Comparison of ENCODE assay signal across 13 cellular contexts in the genomic region with DNA sequence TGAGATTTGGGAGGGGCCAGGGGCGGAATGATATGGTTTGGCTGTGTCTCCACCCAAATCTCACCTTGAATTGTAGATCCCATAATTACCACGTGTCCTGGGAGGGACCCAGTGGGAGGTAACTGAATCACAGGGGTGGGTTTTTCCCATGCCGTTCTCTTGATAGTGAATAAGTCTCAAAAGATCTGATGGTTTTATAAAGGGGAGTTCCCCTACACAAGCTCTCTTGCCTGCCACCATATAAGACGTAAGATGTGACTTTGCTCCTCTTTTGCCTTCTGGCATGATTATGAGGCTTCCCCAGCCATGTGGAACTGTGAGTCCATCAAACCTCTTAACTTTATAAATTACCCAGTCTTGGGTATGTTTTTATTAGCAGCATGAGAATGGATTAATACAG. TPM values are rescaled to one million over a fixed set of nuclear protein-coding genes. Genes with fewer than 3 reads are reported as not detected.
DNase-seq lines count a peak whose midpoint lies in the region; ATAC-seq and TF ChIP-seq lines count a peak whose summit lies in the region.
"Not testable (repeated sequence)": the region's sequence is repeated elsewhere in the genome, so short reads cannot be mapped to it uniquely, and the experiment has no call there.
"Had no signal": no experiment of that assay in that cellular context is flagged by ENCODE, and none has a peak within 500 bp of the region (broad histone marks: within the 10 kb centered on the region; RNA-seq: fewer than 3 reads in every experiment).

No MANE protein-coding gene starts in this region.

- DNase-seq in CD8-positive, alpha-beta T cell; activated T-helper 1 cell treated with anti-CD3 and anti-CD28 coated beads, Interleukin-12 subunit alpha, Interleukin-12 subunit beta, Interleukin-2, Interleukin-4 antibody, amounts not matched to agents 30 ng/mL and 10 ng/mL and 1 ng/mL, durations not matched to agents 14 hours and 24 hours and 36 hours (ENCODE audit: low spot score); activated naive CD8-positive, alpha-beta T cell treated with anti-CD3 and anti-CD28 coated beads, Interleukin-2, amount 10 ng/mL, durations not matched to agents 7 days and 5 days; naive thymus-derived CD8-positive, alpha-beta T cell: not testable (repeated sequence)
- peak; percentile 29 for DNase-seq in activated CD4-positive, alpha-beta T cell treated with anti-CD3 and anti-CD28 coated beads for 36 hours
- DNase-seq in activated CD8-positive, alpha-beta T cell treated with anti-CD3 and anti-CD28 coated beads for 36 hours: peak; percentile 12
- peak; percentile 28 for DNase-seq in stimulated activated CD4-positive, alpha-beta T cell treated with anti-CD3 and anti-CD28 coated beads, Interleukin-1b, Interleukin-23, amount 100 ng/mL, for 48 hours

- peak overlapping the region; percentile 92 for H3K4me3 Mint-ChIP-seq in CD8-positive, alpha-beta T cell
- not testable (repeated sequence) for H3K4me3 Mint-ChIP-seq in activated CD4-positive, alpha-beta T cell treated with anti-CD3 and anti-CD28 coated beads for 36 hours; activated CD8-positive, alpha-beta T cell treated with anti-CD3 and anti-CD28 coated beads for 36 hours
- H3K4me3 Mint-ChIP-seq in activated T-helper 1 cell treated with anti-CD3 and anti-CD28 coated beads, Interleukin-12 subunit alpha, Interleukin-12 subunit beta, Interleukin-2, Interleukin-4 antibody, amounts not matched to agents 30 ng/mL and 10 ng/mL and 1 ng/mL, durations not matched to agents 14 hours and 24 hours and 36 hours: peak overlapping the region; percentile 45
- H3K4me3 Mint-ChIP-seq in activated naive CD8-positive, alpha-beta T cell treated with anti-CD3 and anti-CD28 coated beads, Interleukin-2, amount 10 ng/mL, durations not matched to agents 7 days and 5 days: peak overlapping the region; percentile 10
- peak overlapping the region in 6 of 10 donors; percentile 6 to 92 (median 86) for H3K4me3 Mint-ChIP-seq in naive thymus-derived CD8-positive, alpha-beta T cell

- not testable (repeated sequence) for H3K27me3 Mint-ChIP-seq in CD8-positive, alpha-beta T cell (ENCODE audit: low read depth); activated CD4-positive, alpha-beta T cell treated with anti-CD3 and anti-CD28 coated beads for 36 hours; activated CD8-positive, alpha-beta T cell treated with anti-CD3 and anti-CD28 coated beads for 36 hours; activated T-helper 1 cell treated with anti-CD3 and anti-CD28 coated beads, Interleukin-12 subunit alpha, Interleukin-12 subunit beta, Interleukin-2, Interleukin-4 antibody, amounts not matched to agents 30 ng/mL and 10 ng/mL and 1 ng/mL, durations not matched to agents 14 hours and 24 hours and 36 hours (ENCODE audit: insufficient read depth); activated naive CD8-positive, alpha-beta T cell treated with anti-CD3 and anti-CD28 coated beads, Interleukin-2, amount 10 ng/mL, durations not matched to agents 7 days and 5 days
- peaks cover under 1 to 14% (median 4%) of the 10 kb centered on the region in 5 donors for H3K27me3 Mint-ChIP-seq in naive thymus-derived CD8-positive, alpha-beta T cell

- POLR2A ChIA-PET in CD8-positive, alpha-beta T cell (lab: Charles Lee); activated CD8-positive, alpha-beta T cell treated with anti-CD3 and anti-CD28 coated beads for 36 hours (lab: Charles Lee); activated naive CD8-positive, alpha-beta T cell treated with anti-CD3 and anti-CD28 coated beads, Interleukin-2, amount 10 ng/mL, durations not matched to agents 7 days and 5 days (lab: Charles Lee); naive thymus-derived CD8-positive, alpha-beta T cell (lab: Charles Lee): not testable (repeated sequence)
- POLR2A ChIA-PET in activated CD4-positive, alpha-beta T cell treated with anti-CD3 and anti-CD28 coated beads for 36 hours (lab: Charles Lee): interaction anchor here (0.6 kb wide), 1 partner anchor 421 kb away, joined by 4 read pairs; no protein-coding TSS in a partner anchor

- intact Hi-C loops in CD8-positive, alpha-beta T cell (cut with DNase I, micrococcal nuclease): loop anchor here (2.0 to 5.0 kb wide), 2 partner anchors 161 to 1798 kb away; a partner anchor contains a TSS
- intact Hi-C loops in activated CD4-positive, alpha-beta T cell treated with anti-CD3 and anti-CD28 coated beads for 36 hours (cut with DNase I, micrococcal nuclease): loop anchor here in 1 of 2 experiments (2.0 kb wide), 1 partner anchor 183 kb away; no protein-coding TSS in a partner anchor
- intact Hi-C loops in activated CD8-positive, alpha-beta T cell treated with anti-CD3 and anti-CD28 coated beads for 36 hours (cut with micrococcal nuclease): not testable (repeated sequence)
- intact Hi-C loops in activated T-helper 1 cell treated with anti-CD3 and anti-CD28 coated beads, Interleukin-12 subunit alpha, Interleukin-12 subunit beta, Interleukin-2, Interleukin-4 antibody, amounts not matched to agents 30 ng/mL and 10 ng/mL and 1 ng/mL, durations not matched to agents 14 hours and 24 hours and 36 hours (cut with micrococcal nuclease): loop anchor here (2.0 kb wide), 2 partner anchors 73 to 161 kb away; a partner anchor contains a TSS

- not testable (repeated sequence) for ATAC-seq in CD8-positive, alpha-beta T cell; activated CD8-positive, alpha-beta T cell treated with anti-CD3 and anti-CD28 coated beads for 36 hours; activated naive CD8-positive, alpha-beta T cell treated with anti-CD3 and anti-CD28 coated beads, Interleukin-2, amount 10 ng/mL, durations not matched to agents 7 days and 5 days (ENCODE audit: low read depth); naive thymus-derived CD8-positive, alpha-beta T cell
- peak; percentile 18 for ATAC-seq in activated CD4-positive, alpha-beta T cell treated with anti-CD3 and anti-CD28 coated beads for 36 hours

- not testable (repeated sequence) for H3K9me3 ChIP-seq in CD8-positive, alpha-beta T cell (ENCODE audit: low read length)

- H3K27ac Mint-ChIP-seq in CD8-positive, alpha-beta T cell; activated CD8-positive, alpha-beta T cell treated with anti-CD3 and anti-CD28 coated beads for 36 hours; activated T-helper 1 cell treated with anti-CD3 and anti-CD28 coated beads, Interleukin-12 subunit alpha, Interleukin-12 subunit beta, Interleukin-2, Interleukin-4 antibody, amounts not matched to agents 30 ng/mL and 10 ng/mL and 1 ng/mL, durations not matched to agents 14 hours and 24 hours and 36 hours; activated naive CD8-positive, alpha-beta T cell treated with anti-CD3 and anti-CD28 coated beads, Interleukin-2, amount 10 ng/mL, durations not matched to agents 7 days and 5 days: not testable (repeated sequence)
- H3K27ac Mint-ChIP-seq in activated CD4-positive, alpha-beta T cell treated with anti-CD3 and anti-CD28 coated beads for 36 hours: peak overlapping the region; percentile 93
- H3K27ac Mint-ChIP-seq in naive thymus-derived CD8-positive, alpha-beta T cell: peak overlapping the region in 2 of 10 donors; percentile 29 to 72

- not testable (repeated sequence) for TF ChIP-seq CTCF in CD8-positive, alpha-beta T cell (IDR thresholded peaks at IDR 0.05); KMS-11 (conservative IDR thresholded peaks at IDR 0.05; ENCODE audit: low read depth, low read length); activated CD8-positive, alpha-beta T cell treated with anti-CD3 and anti-CD28 coated beads for 36 hours (IDR thresholded peaks at IDR 0.05)

- peaks cover 48% of the 10 kb centered on the region for H3K36me3 Mint-ChIP-seq in CD8-positive, alpha-beta T cell
- H3K36me3 Mint-ChIP-seq in activated CD4-positive, alpha-beta T cell treated with anti-CD3 and anti-CD28 coated beads for 36 hours (ENCODE audit: low read depth): peaks cover 32% of the 10 kb centered on the region
- H3K36me3 Mint-ChIP-seq in activated CD8-positive, alpha-beta T cell treated with anti-CD3 and anti-CD28 coated beads for 36 hours (ENCODE audit: low read depth): peaks cover 36% of the 10 kb centered on the region
- H3K36me3 Mint-ChIP-seq in activated T-helper 1 cell treated with anti-CD3 and anti-CD28 coated beads, Interleukin-12 subunit alpha, Interleukin-12 subunit beta, Interleukin-2, Interleukin-4 antibody, amounts not matched to agents 30 ng/mL and 10 ng/mL and 1 ng/mL, durations not matched to agents 14 hours and 24 hours and 36 hours (ENCODE audit: low read depth): peaks cover 11% of the 10 kb centered on the region
- H3K36me3 Mint-ChIP-seq in activated naive CD8-positive, alpha-beta T cell treated with anti-CD3 and anti-CD28 coated beads, Interleukin-2, amount 10 ng/mL, durations not matched to agents 7 days and 5 days: peaks cover 38% of the 10 kb centered on the region
- peaks cover 14 to 29% (median 19%) of the 10 kb centered on the region in 3 donors for H3K36me3 Mint-ChIP-seq in naive thymus-derived CD8-positive, alpha-beta T cell

- not testable (repeated sequence) for H3K36me3 ChIP-seq in CD8-positive, alpha-beta T cell (ENCODE audit: insufficient read depth, low read length); KMS-11 (ENCODE audit: insufficient read depth)

- H3K27ac ChIP-seq in CD8-positive, alpha-beta T cell (ENCODE audit: low read depth, low read length); KMS-11: not testable (repeated sequence)

- H3K27me3 ChIP-seq in CD8-positive, alpha-beta T cell (ENCODE audit: insufficient read depth, low read length); KMS-11 (ENCODE audit: insufficient read depth, low read depth): not testable (repeated sequence)

- not testable (repeated sequence) for H3K4me3 ChIP-seq in CD8-positive, alpha-beta T cell (ENCODE audit: low read depth, low read length); KMS-11 (IDR thresholded peaks at IDR 0.05; ENCODE audit: insufficient read depth, low read depth, low read length)

- peaks cover 12% of the 10 kb centered on the region for H3K4me1 ChIP-seq in CD8-positive, alpha-beta T cell (ENCODE audit: insufficient read depth, low read length)
- H3K4me1 ChIP-seq in KMS-11 (ENCODE audit: low read depth, poor library complexity, severe bottlenecking): not testable (repeated sequence)

- not testable (repeated sequence) for H4K20me1 ChIP-seq in KMS-11 (ENCODE audit: insufficient read depth)

- H3K9me3 Mint-ChIP-seq in CD8-positive, alpha-beta T cell: not testable (repeated sequence)
- peaks cover 27% of the 10 kb centered on the region for H3K9me3 Mint-ChIP-seq in activated CD4-positive, alpha-beta T cell treated with anti-CD3 and anti-CD28 coated beads for 36 hours (ENCODE audit: low read depth)
- peaks cover 16% of the 10 kb centered on the region for H3K9me3 Mint-ChIP-seq in activated CD8-positive, alpha-beta T cell treated with anti-CD3 and anti-CD28 coated beads for 36 hours
- peaks cover 15% of the 10 kb centered on the region for H3K9me3 Mint-ChIP-seq in activated T-helper 1 cell treated with anti-CD3 and anti-CD28 coated beads, Interleukin-12 subunit alpha, Interleukin-12 subunit beta, Interleukin-2, Interleukin-4 antibody, amounts not matched to agents 30 ng/mL and 10 ng/mL and 1 ng/mL, durations not matched to agents 14 hours and 24 hours and 36 hours
- peaks cover 21% of the 10 kb centered on the region for H3K9me3 Mint-ChIP-seq in activated naive CD8-positive, alpha-beta T cell treated with anti-CD3 and anti-CD28 coated beads, Interleukin-2, amount 10 ng/mL, durations not matched to agents 7 days and 5 days
- peaks cover 0 to 16% (median 8%) of the 10 kb centered on the region in 9 donors for H3K9me3 Mint-ChIP-seq in naive thymus-derived CD8-positive, alpha-beta T cell

- H2AFZ ChIP-seq in KMS-11 (ENCODE audit: low read depth): not testable (repeated sequence)

- not testable (repeated sequence) for H3K9ac ChIP-seq in KMS-11

- peaks cover 28% of the 10 kb centered on the region for H3K4me1 Mint-ChIP-seq in CD8-positive, alpha-beta T cell (ENCODE audit: low read depth)
- peaks cover 24% of the 10 kb centered on the region for H3K4me1 Mint-ChIP-seq in activated CD4-positive, alpha-beta T cell treated with anti-CD3 and anti-CD28 coated beads for 36 hours
- H3K4me1 Mint-ChIP-seq in activated CD8-positive, alpha-beta T cell treated with anti-CD3 and anti-CD28 coated beads for 36 hours (ENCODE audit: low read depth): peaks cover 19% of the 10 kb centered on the region
- H3K4me1 Mint-ChIP-seq in activated T-helper 1 cell treated with anti-CD3 and anti-CD28 coated beads, Interleukin-12 subunit alpha, Interleukin-12 subunit beta, Interleukin-2, Interleukin-4 antibody, amounts not matched to agents 30 ng/mL and 10 ng/mL and 1 ng/mL, durations not matched to agents 14 hours and 24 hours and 36 hours (ENCODE audit: low read depth): peaks cover 16% of the 10 kb centered on the region
- peaks cover 17% of the 10 kb centered on the region for H3K4me1 Mint-ChIP-seq in activated naive CD8-positive, alpha-beta T cell treated with anti-CD3 and anti-CD28 coated beads, Interleukin-2, amount 10 ng/mL, durations not matched to agents 7 days and 5 days
- H3K4me1 Mint-ChIP-seq in naive thymus-derived CD8-positive, alpha-beta T cell: peaks cover 13 to 45% (median 18%) of the 10 kb centered on the region in 4 donors

- H3K79me2 ChIP-seq in KMS-11 (ENCODE audit: insufficient read depth, low read depth): not testable (repeated sequence)

- CTCF ChIA-PET in CD8-positive, alpha-beta T cell (lab: Charles Lee); activated CD8-positive, alpha-beta T cell treated with anti-CD3 and anti-CD28 coated beads for 36 hours (lab: Charles Lee): not testable (repeated sequence)
- CTCF ChIA-PET in activated CD4-positive, alpha-beta T cell treated with anti-CD3 and anti-CD28 coated beads for 36 hours (lab: Charles Lee): interaction anchor here (0.7 kb wide), 1 partner anchor 143 kb away, joined by 3 read pairs; no protein-coding TSS in a partner anchor

- peak overlapping the region; percentile 92; the same call in 1 of the 2 replicates for H3K4me2 ChIP-seq in KMS-11

RNA-seq across cellular contexts. Expression of a gene that starts 1.5 kb away (rescaled TPM):
- total RNA-seq in CD8-positive, alpha-beta T cell: 1 to 10 TPM; 5.6 to 6.7 TPM
- total RNA-seq in activated CD4-positive, alpha-beta T cell treated with anti-CD3 and anti-CD28 coated beads for 36 hours: 1 to 10 TPM; 7.4 to 8.2 TPM
- total RNA-seq in activated CD8-positive, alpha-beta T cell treated with anti-CD3 and anti-CD28 coated beads for 36 hours: 1 to 10 TPM; 7.1 to 9.2 TPM
- total RNA-seq in activated T-helper 1 cell treated with anti-CD3 and anti-CD28 coated beads, Interleukin-12 subunit alpha, Interleukin-12 subunit beta, Interleukin-2, Interleukin-4 antibody, amounts not matched to agents 30 ng/mL and 10 ng/mL and 1 ng/mL, durations not matched to agents 14 hours and 24 hours and 36 hours: 5.7 and 5.9 TPM in 2 replicates
- total RNA-seq in activated naive CD8-positive, alpha-beta T cell treated with anti-CD3 and anti-CD28 coated beads, Interleukin-2, amount 10 ng/mL, durations not matched to agents 7 days and 5 days: 10 to 100 TPM; 12.5 to 13.9 TPM
- 10 to 100 TPM in 1 of 2 experiments, 1 to 10 TPM in 1; 9.4 to 11.9 TPM for total RNA-seq in naive thymus-derived CD8-positive, alpha-beta T cell
- polyA plus RNA-seq in naive thymus-derived CD8-positive, alpha-beta T cell: 1 to 10 TPM; 1.7 to 3.7 (median 2.4) TPM
- total RNA-seq: G401 had no signal

RNA-seq across cellular contexts. Expression of a gene that starts 25.3 kb away (rescaled TPM):
- not detected for total RNA-seq in CD8-positive, alpha-beta T cell
- total RNA-seq in activated CD4-positive, alpha-beta T cell treated with anti-CD3 and anti-CD28 coated beads for 36 hours: not detected
- total RNA-seq in activated CD8-positive, alpha-beta T cell treated with anti-CD3 and anti-CD28 coated beads for 36 hours: not detected
- not detected in 2 replicates for total RNA-seq in activated T-helper 1 cell treated with anti-CD3 and anti-CD28 coated beads, Interleukin-12 subunit alpha, Interleukin-12 subunit beta, Interleukin-2, Interleukin-4 antibody, amounts not matched to agents 30 ng/mL and 10 ng/mL and 1 ng/mL, durations not matched to agents 14 hours and 24 hours and 36 hours
- not detected for total RNA-seq in activated naive CD8-positive, alpha-beta T cell treated with anti-CD3 and anti-CD28 coated beads, Interleukin-2, amount 10 ng/mL, durations not matched to agents 7 days and 5 days
- total RNA-seq in naive thymus-derived CD8-positive, alpha-beta T cell: not detected
- under 1 TPM in 1 of 3 donors, not detected in 2; 0.16 TPM for polyA plus RNA-seq in naive thymus-derived CD8-positive, alpha-beta T cell
- total RNA-seq: A172; CD4-positive, CD25-positive, alpha-beta regulatory T cell; GM12878; H7 had no signal
- polyA plus RNA-seq: GM12878 had no signal
